Comparison of ENCODE assay signal across 1 cellular context in the genomic region with DNA sequence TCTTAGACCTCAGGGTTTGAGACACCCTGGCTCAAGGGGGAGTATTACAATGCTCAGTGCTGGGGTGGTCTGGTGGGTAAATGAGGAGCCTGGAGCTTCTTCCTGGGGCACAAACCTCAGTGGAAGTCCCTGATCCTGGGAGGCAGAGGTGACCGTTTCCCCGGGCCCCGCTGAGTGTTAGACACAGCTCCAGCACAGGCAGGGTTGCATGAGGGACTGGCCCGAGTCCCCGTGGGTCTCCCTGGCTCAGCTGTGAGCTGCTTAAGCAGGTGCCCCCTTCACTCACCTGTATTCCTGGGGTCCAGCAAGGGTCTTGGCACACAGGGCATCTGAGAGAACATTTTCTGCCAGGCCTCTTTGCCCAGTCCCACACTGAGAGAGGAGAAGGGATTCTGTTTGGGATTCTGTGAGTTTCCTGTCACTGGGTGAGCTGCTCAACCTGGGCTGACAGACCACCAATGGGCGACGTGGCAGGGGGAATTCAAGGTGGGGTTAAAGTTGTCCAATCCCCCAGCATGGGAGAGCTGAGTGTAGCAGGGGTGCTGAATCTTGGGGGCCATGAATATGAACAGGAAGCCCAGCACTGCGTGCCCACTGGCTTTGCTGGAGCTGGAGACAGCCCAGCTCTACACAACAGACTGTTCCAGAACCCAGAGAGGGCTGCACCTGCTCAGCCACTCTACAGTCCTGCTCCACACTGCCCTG.
TF ChIP-seq lines count a peak whose summit lies in the region.

No MANE protein-coding gene starts in this region.

TF ChIP-seq in HEK293, 187 proteins besides CTCF, POLR2A, EP300 and RAD21 (continued from another document):
- TF ChIP-seq, protein P1, sequence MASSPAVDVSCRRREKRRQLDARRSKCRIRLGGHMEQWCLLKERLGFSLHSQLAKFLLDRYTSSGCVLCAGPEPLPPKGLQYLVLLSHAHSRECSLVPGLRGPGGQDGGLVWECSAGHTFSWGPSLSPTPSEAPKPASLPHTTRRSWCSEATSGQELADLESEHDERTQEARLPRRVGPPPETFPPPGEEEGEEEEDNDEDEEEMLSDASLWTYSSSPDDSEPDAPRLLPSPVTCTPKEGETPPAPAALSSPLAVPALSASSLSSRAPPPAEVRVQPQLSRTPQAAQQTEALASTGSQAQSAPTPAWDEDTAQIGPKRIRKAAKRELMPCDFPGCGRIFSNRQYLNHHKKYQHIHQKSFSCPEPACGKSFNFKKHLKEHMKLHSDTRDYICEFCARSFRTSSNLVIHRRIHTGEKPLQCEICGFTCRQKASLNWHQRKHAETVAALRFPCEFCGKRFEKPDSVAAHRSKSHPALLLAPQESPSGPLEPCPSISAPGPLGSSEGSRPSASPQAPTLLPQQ (tag by site-specific recombination; IDR thresholded peaks at IDR 0.05), result no peak
